8 cellular contexts compared by ENCODE assay signal in genomic region chr16:71484006-71484893, GRCh38. TPM values are rescaled to one million over a fixed set of nuclear protein-coding genes. Genes with fewer than 3 reads are reported as not detected.
DNase-seq lines count a peak whose midpoint lies in the region; ATAC-seq, FAIRE-seq and TF ChIP-seq lines count a peak whose summit lies in the region.

No MANE protein-coding gene starts in this region.

- BruUV-seq in mammary epithelial cell (replicated peaks; lab: Mats Ljungman, UMichigan), result TSS peak; percentile 85

- POLR2A ChIA-PET in A549 (lab: Yijun Ruan, JAX), result interaction anchor here (0.7 to 2.8 kb wide), 4 partner anchors 10 to 130 kb away, joined by 3 to 23 read pairs (median 5); partner anchors contain the start of gene ZNF23

- H4K20me1 ChIP-seq in mammary epithelial cell (ENCODE audit: insufficient read depth, low read length), result no peaks in the 10 kb centered on the region

- peaks cover 3% of the 10 kb centered on the region for H3K79me2 ChIP-seq in mammary epithelial cell (ENCODE audit: insufficient read depth, low read length)

- intact Hi-C loops in mammary epithelial cell (cut with micrococcal nuclease), result loop anchor here (1.0 to 5.0 kb wide), 2 partner anchors 22 to 37 kb away; partner anchors contain the start of gene ZNF23

- peak overlapping the region; percentile 85 for H3K4me2 ChIP-seq in A549
- H3K4me2 ChIP-seq in mammary epithelial cell (ENCODE audit: insufficient read depth, low read depth, low read length), result peak overlapping the region; percentile 94

- FAIRE-seq in A549 (lab: Jason Lieb, UNC) (peak; percentile 59), small intestine (lab: Jason Lieb, UNC) (no peak)

- no peaks in the 10 kb centered on the region for H3K9me3 ChIP-seq in A549
- H3K9me3 ChIP-seq in WERI-Rb-1 (ENCODE audit: severe bottlenecking), result no peaks in the 10 kb centered on the region
- H3K9me3 ChIP-seq in mammary epithelial cell (replicated peaks; ENCODE audit: insufficient read depth, low read length), result no peaks in the 10 kb centered on the region
- H3K9me3 ChIP-seq in small intestine (ENCODE audit: control insufficient read depth, low read depth), result no peaks in the 10 kb centered on the region

- H3K4me1 ChIP-seq in A549 (peaks cover 3% of the 10 kb centered on the region; the same call in 1 of the 3 replicates), mammary epithelial cell (ENCODE audit: insufficient read depth, low read length) (no peaks in the 10 kb centered on the region), small intestine (ENCODE audit: control insufficient read depth in 2 of 2, insufficient read depth in 1 of 2, low read depth in 1 of 2, low read length in 1 of 2) (no peaks in the 10 kb centered on the region)

- peak; percentile 52 for TF ChIP-seq POLR2A in A549 (IDR thresholded peaks at IDR 0.05; ENCODE audit: low read length)

- TF ChIP-seq EP300 in A549 (IDR thresholded peaks at IDR 0.05), result no peak

- WGBS in A549 (ENCODE audit: missing lambda C conversion rate), result under 1% methylated on average over 29 of the region's 44 CpGs
- WGBS in mammary epithelial cell (ENCODE audit: low coverage, missing lambda C conversion rate), result 2% methylated on average over 22 of the region's 44 CpGs
- 0 to 1% (median 1%) methylated on average over 44 of the region's 44 CpGs for WGBS in small intestine, 3 donors

- H3K27me3 ChIP-seq in WERI-Rb-1 (ENCODE audit: insufficient read depth, low read depth, severe bottlenecking), result no peaks in the 10 kb centered on the region
- H3K27me3 ChIP-seq in mammary epithelial cell (ENCODE audit: insufficient read depth, low read length), result no peaks in the 10 kb centered on the region
- no peaks in the 10 kb centered on the region for H3K27me3 ChIP-seq in small intestine (ENCODE audit: control insufficient read depth in 2 of 2, insufficient read depth in 2 of 2, low read length in 2 of 2)

- H3K36me3 ChIP-seq in WERI-Rb-1 (no peaks in the 10 kb centered on the region), mammary epithelial cell (ENCODE audit: insufficient read depth, low read length) (no peaks in the 10 kb centered on the region), small intestine (ENCODE audit: control insufficient read depth in 2 of 2, insufficient read depth in 2 of 2, low read length in 2 of 2) (no peaks in the 10 kb centered on the region)

- CTCF ChIA-PET in A549 (lab: Yijun Ruan, JAX) (interaction anchor here (0.7 to 1.8 kb wide), 4 partner anchors 20 to 126 kb away, joined by 3 to 5 read pairs (median 4); partner anchors contain the start of gene ZNF23), mammary epithelial cell (lab: Charles Lee; ENCODE audit: low non-redundant PET) (interaction anchor here (0.6 kb wide), 1 partner anchor 13 kb away, joined by 3 read pairs; no protein-coding TSS in a partner anchor)

- TF ChIP-seq RAD21 in A549 (conservative IDR thresholded peaks at IDR 0.05 in 1 of 2, IDR thresholded peaks at IDR 0.05 in 1 of 2), result no peak

- DNase-seq in A549 (ENCODE audit: low read depth in 1 of 2, low spot score in 1 of 2) (peak; percentile 84 to 95), NCI-H2171 (lab: John Stamatoyannopoulos, UW) (peak; percentile 89), WERI-Rb-1 (peak; percentile 85), mammary epithelial cell (peak; percentile 91), iPS-NIHi7 (ENCODE audit: extremely low spot score) (peak; percentile 85), small intestine (peak; percentile 94)

- H3K9ac ChIP-seq in mammary epithelial cell (ENCODE audit: insufficient read depth, low read length), result peak overlapping the region; percentile 88

- ATAC-seq in A549, result peak; percentile 97 to 98
- ATAC-seq in GM18867 (IDR thresholded peaks at IDR 0.05; ENCODE audit: unreplicated experiment), result peak; percentile 88
- peak; percentile 92 for ATAC-seq in HG03097 (IDR thresholded peaks at IDR 0.05; ENCODE audit: low FRiP score, unreplicated experiment)

- peak overlapping the region; percentile 68 for H3K4me3 ChIP-seq in A549
- H3K4me3 ChIP-seq in WERI-Rb-1 (ENCODE audit: low read depth, low read length), result peak overlapping the region; percentile 99
- peak overlapping the region; percentile 73 to 91 (median 75) for H3K4me3 ChIP-seq in mammary epithelial cell (replicated peaks in 1 of 3; ENCODE audit: insufficient read depth in 1 of 3, low read depth in 2 of 3, low read length in 3 of 3)
- H3K4me3 ChIP-seq in small intestine (ENCODE audit: low read depth in 1 of 2, low read length in 2 of 2), result peak overlapping the region; percentile 64 to 96

- in situ Hi-C loops in mammary epithelial cell (cut with MboI; ENCODE audit: low sequenced_read_pairs in 2 of 2), result no loop called here

- peak overlapping the region; percentile 87 for H2AFZ ChIP-seq in mammary epithelial cell (ENCODE audit: low read depth, low read length)

- TF ChIP-seq CTCF in A549 (IDR thresholded peaks at IDR 0.05) (no peak), WERI-Rb-1 (IDR thresholded peaks at IDR 0.05; ENCODE audit: low read depth, low read length) (no peak), mammary epithelial cell (conservative IDR thresholded peaks at IDR 0.05 in 1 of 2, IDR thresholded peaks at IDR 0.05 in 1 of 2; ENCODE audit: extremely low read depth in 1 of 2, insufficient read depth in 1 of 2, low read depth in 1 of 2, low read length in 2 of 2) (no peak)

- peak overlapping the region; percentile 83 to 92 for H3K27ac ChIP-seq in A549
- H3K27ac ChIP-seq in WERI-Rb-1, result peak overlapping the region; percentile 73
- peak overlapping the region; percentile 86 for H3K27ac ChIP-seq in mammary epithelial cell (ENCODE audit: insufficient read depth, low read depth, low read length)
- peak overlapping the region; percentile 96 to 97 for H3K27ac ChIP-seq in small intestine (ENCODE audit: low read depth in 1 of 2, low read length in 1 of 2)

- dilution Hi-C loops in mammary epithelial cell (cut with HindIII; ENCODE audit: low sequenced_read_pairs), result no loop called here

TF ChIP-seq in A549, 52 proteins besides CTCF, POLR2A, EP300 and RAD21 (continues in another document):
- TF ChIP-seq HOXB13 (CRISPR knock-in tag; IDR thresholded peaks at IDR 0.05; ENCODE audit: low read depth) (0 out of 2 replicates have a peak, but pooled peaks have one; percentile 33), EHF (CRISPR knock-in tag; IDR thresholded peaks at IDR 0.05) (no peak), EHMT2 (IDR thresholded peaks at IDR 0.05; ENCODE audit: low read depth) (no peak; the same call in 1 of the 2 replicates), HES2 (IDR thresholded peaks at IDR 0.05) (no peak), USF2 (IDR thresholded peaks at IDR 0.05) (no peak), RARB (CRISPR knock-in tag; IDR thresholded peaks at IDR 0.05) (no peak), TFCP2L1 (CRISPR knock-in tag; IDR thresholded peaks at IDR 0.05) (no peak; the same call in 1 of the 2 replicates), TP53 (CRISPR knock-in tag; IDR thresholded peaks at IDR 0.05) (no peak; the same call in 1 of the 2 replicates)

RNA-seq across cellular contexts. Expression of gene ZNF19, which starts 4.9 kb away (rescaled TPM):
- 3.9 and 4.4 TPM in 2 replicates for polyA plus RNA-seq in A549 (2011; rRNA removed)
- polyA plus RNA-seq in A549 (2012; cell fraction: cytosol; rRNA removed), result 0.67 and 0.96 TPM in 2 replicates
- 0.78 and 1.7 TPM in 2 replicates for polyA plus RNA-seq in A549 (2012; cell fraction: nucleus; rRNA removed)
- polyA plus RNA-seq in A549 (2017; fragmentation: RNase III; extraction: RNeasy Plus Mini Kit Qiagen cat#74134 plus additional on column Dnase treatment), result 2.0 to 2.4 TPM (median 2.3 TPM) in 3 replicates
- 7.1 and 9.2 TPM in 2 replicates for polyA minus RNA-seq in A549 (2011; rRNA and poly(A)+ RNA removed)
- 1 to 10 TPM; 3.4 to 5.2 TPM for total RNA-seq in mammary epithelial cell
- 0.97 TPM for polyA plus RNA-seq in mammary epithelial cell
- 4.3 TPM for polyA minus RNA-seq in mammary epithelial cell
- polyA plus RNA-seq in small intestine, result 1 to 10 TPM; 1.3 to 1.9 (median 1.8) TPM

RNA-seq across cellular contexts. Expression of gene ZNF23, which starts 22.2 kb away (rescaled TPM):
- polyA plus RNA-seq in A549 (2011; rRNA removed) (6.1 and 8.7 TPM in 2 replicates), A549 (2017; fragmentation: RNase III; extraction: RNeasy Plus Mini Kit Qiagen cat#74134 plus additional on column Dnase treatment) (6.2 to 7.7 TPM (median 7.1 TPM) in 3 replicates), mammary epithelial cell (3.8 TPM), small intestine (1 to 10 TPM; 3.5 to 5.1 (median 4.7) TPM)
- 3.1 TPM in 2 replicates for polyA plus RNA-seq in A549 (2012; cell fraction: cytosol; rRNA removed)
- 3.4 and 4.9 TPM in 2 replicates for polyA plus RNA-seq in A549 (2012; cell fraction: nucleus; rRNA removed)
- polyA minus RNA-seq in A549 (2011; rRNA and poly(A)+ RNA removed), result 4.2 and 6.9 TPM in 2 replicates
- 10 to 100 TPM in 1 of 2 donors, 1 to 10 TPM in 1; 6.2 to 16.2 TPM for total RNA-seq in mammary epithelial cell
- polyA minus RNA-seq in mammary epithelial cell, result 1.5 TPM

RNA-seq across cellular contexts. Expression of gene CHST4, which starts 42.0 kb away (rescaled TPM):
- 0.08 and 0.12 TPM in 2 replicates for polyA plus RNA-seq in A549 (2011; rRNA removed)
- polyA plus RNA-seq in A549 (2012; cell fraction: cytosol; rRNA removed), result 0.03 and 0.05 TPM in 2 replicates
- 0.05 and 0.10 TPM in 2 replicates for polyA plus RNA-seq in A549 (2012; cell fraction: nucleus; rRNA removed)
- 0.04 to 0.10 TPM (median 0.05 TPM) in 3 replicates for polyA plus RNA-seq in A549 (2017; fragmentation: RNase III; extraction: RNeasy Plus Mini Kit Qiagen cat#74134 plus additional on column Dnase treatment)
- polyA minus RNA-seq in A549 (2011; rRNA and poly(A)+ RNA removed), result not detected in 2 replicates
- under 1 TPM; 0.17 to 0.24 TPM for total RNA-seq in mammary epithelial cell
- polyA plus RNA-seq in mammary epithelial cell, result 0.85 TPM
- polyA minus RNA-seq in mammary epithelial cell, result not detected
- polyA plus RNA-seq in small intestine, result under 1 TPM in 1 of 3 donors, not detected in 2; 0.06 TPM

RNA-seq across cellular contexts. Expression of gene TLE7, which starts 42.4 kb away (rescaled TPM):
- polyA plus RNA-seq in A549 (2011; rRNA removed), result not detected in 2 replicates
- not detected in 2 replicates for polyA plus RNA-seq in A549 (2012; cell fraction: cytosol; rRNA removed)
- polyA plus RNA-seq in A549 (2012; cell fraction: nucleus; rRNA removed), result not detected in 2 replicates
- not detected in 3 replicates for polyA plus RNA-seq in A549 (2017; fragmentation: RNase III; extraction: RNeasy Plus Mini Kit Qiagen cat#74134 plus additional on column Dnase treatment)
- not detected in 2 replicates for polyA minus RNA-seq in A549 (2011; rRNA and poly(A)+ RNA removed)
- not detected for total RNA-seq in mammary epithelial cell
- not detected for polyA plus RNA-seq in mammary epithelial cell
- not detected for polyA minus RNA-seq in mammary epithelial cell
- polyA plus RNA-seq in small intestine, result not detected

Comparison
In these comparisons a context has a peak if more than half of its experiments do, and no peak if none do; other contexts are left out.
1. Peak in every context shown above with its lines: DNase-seq, ATAC-seq, H3K4me3 ChIP-seq and H3K27ac ChIP-seq.